1 cellular context compared by ENCODE assay signal in the genomic region with DNA sequence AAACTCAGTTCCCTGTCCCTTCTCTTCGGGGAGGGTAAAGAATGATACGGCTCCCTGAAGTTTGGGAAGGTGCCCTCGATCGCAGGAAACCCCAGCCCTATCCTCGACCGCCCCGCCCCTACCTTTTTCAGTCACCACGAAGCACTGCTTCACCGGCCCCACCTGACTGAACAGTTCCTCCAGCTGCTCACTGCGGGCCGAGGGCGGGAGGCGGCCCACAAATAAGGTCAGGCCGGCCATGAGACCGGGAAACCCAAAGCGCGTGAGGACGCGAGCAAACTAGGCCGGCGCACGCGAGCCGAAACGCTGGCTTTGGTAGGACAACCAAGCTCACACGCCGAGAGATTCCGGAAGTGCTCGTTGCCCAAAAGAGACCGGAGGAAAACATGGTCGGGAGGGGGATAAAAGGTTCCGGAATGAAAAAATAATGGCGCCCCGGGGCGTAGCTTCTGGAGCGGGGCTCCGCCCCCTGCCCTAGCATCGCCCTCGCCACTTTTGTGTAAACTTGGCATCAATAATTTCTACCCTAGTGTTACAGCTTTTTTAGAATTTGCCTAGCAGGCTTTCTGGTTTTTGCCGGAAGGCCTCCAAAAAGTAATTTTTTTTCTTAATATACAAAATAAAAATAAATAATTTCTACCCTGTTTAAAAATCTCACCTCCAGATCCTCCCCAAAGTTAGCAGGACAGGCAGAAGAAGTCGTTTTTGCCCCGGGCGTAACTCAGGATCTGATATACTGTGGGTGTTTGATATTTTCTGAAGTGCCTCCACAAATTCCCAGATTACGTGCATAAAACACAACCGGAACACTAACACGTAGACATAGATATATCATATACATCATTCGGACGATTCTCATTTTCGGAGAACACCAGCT.
TF ChIP-seq lines count a peak whose summit lies in the region.

A gene with protein sequence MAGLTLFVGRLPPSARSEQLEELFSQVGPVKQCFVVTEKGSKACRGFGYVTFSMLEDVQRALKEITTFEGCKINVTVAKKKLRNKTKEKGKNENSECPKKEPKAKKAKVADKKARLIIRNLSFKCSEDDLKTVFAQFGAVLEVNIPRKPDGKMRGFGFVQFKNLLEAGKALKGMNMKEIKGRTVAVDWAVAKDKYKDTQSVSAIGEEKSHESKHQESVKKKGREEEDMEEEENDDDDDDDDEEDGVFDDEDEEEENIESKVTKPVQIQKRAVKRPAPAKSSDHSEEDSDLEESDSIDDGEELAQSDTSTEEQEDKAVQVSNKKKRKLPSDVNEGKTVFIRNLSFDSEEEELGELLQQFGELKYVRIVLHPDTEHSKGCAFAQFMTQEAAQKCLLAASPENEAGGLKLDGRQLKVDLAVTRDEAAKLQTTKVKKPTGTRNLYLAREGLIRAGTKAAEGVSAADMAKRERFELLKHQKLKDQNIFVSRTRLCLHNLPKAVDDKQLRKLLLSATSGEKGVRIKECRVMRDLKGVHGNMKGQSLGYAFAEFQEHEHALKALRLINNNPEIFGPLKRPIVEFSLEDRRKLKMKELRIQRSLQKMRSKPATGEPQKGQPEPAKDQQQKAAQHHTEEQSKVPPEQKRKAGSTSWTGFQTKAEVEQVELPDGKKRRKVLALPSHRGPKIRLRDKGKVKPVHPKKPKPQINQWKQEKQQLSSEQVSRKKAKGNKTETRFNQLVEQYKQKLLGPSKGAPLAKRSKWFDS (minus strand): TSS at position 355 of the 877 bp plus-strand sequence. CDS start 115 bp downstream, at position 240.

TF ChIP-seq in K562, 482 proteins besides CTCF, POLR2A, EP300 and RAD21 (continued from another document and continues in another):
- TF ChIP-seq, protein P1, sequence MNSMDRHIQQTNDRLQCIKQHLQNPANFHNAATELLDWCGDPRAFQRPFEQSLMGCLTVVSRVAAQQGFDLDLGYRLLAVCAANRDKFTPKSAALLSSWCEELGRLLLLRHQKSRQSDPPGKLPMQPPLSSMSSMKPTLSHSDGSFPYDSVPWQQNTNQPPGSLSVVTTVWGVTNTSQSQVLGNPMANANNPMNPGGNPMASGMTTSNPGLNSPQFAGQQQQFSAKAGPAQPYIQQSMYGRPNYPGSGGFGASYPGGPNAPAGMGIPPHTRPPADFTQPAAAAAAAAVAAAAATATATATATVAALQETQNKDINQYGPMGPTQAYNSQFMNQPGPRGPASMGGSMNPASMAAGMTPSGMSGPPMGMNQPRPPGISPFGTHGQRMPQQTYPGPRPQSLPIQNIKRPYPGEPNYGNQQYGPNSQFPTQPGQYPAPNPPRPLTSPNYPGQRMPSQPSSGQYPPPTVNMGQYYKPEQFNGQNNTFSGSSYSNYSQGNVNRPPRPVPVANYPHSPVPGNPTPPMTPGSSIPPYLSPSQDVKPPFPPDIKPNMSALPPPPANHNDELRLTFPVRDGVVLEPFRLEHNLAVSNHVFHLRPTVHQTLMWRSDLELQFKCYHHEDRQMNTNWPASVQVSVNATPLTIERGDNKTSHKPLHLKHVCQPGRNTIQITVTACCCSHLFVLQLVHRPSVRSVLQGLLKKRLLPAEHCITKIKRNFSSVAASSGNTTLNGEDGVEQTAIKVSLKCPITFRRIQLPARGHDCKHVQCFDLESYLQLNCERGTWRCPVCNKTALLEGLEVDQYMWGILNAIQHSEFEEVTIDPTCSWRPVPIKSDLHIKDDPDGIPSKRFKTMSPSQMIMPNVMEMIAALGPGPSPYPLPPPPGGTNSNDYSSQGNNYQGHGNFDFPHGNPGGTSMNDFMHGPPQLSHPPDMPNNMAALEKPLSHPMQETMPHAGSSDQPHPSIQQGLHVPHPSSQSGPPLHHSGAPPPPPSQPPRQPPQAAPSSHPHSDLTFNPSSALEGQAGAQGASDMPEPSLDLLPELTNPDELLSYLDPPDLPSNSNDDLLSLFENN (IDR thresholded peaks at IDR 0.05; ENCODE audit: low read depth in 2 of 2, low read length in 2 of 2) = peak; percentile 64 to 83; a peak in 3 of 4 replicates
- TF ChIP-seq, protein P2, sequence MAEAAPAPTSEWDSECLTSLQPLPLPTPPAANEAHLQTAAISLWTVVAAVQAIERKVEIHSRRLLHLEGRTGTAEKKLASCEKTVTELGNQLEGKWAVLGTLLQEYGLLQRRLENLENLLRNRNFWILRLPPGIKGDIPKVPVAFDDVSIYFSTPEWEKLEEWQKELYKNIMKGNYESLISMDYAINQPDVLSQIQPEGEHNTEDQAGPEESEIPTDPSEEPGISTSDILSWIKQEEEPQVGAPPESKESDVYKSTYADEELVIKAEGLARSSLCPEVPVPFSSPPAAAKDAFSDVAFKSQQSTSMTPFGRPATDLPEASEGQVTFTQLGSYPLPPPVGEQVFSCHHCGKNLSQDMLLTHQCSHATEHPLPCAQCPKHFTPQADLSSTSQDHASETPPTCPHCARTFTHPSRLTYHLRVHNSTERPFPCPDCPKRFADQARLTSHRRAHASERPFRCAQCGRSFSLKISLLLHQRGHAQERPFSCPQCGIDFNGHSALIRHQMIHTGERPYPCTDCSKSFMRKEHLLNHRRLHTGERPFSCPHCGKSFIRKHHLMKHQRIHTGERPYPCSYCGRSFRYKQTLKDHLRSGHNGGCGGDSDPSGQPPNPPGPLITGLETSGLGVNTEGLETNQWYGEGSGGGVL (CRISPR knock-in tag; IDR thresholded peaks at IDR 0.05) = no peak
- TF ChIP-seq SLC30A9 (CRISPR knock-in tag; IDR thresholded peaks at IDR 0.05) = no peak
- TF ChIP-seq, protein P3, sequence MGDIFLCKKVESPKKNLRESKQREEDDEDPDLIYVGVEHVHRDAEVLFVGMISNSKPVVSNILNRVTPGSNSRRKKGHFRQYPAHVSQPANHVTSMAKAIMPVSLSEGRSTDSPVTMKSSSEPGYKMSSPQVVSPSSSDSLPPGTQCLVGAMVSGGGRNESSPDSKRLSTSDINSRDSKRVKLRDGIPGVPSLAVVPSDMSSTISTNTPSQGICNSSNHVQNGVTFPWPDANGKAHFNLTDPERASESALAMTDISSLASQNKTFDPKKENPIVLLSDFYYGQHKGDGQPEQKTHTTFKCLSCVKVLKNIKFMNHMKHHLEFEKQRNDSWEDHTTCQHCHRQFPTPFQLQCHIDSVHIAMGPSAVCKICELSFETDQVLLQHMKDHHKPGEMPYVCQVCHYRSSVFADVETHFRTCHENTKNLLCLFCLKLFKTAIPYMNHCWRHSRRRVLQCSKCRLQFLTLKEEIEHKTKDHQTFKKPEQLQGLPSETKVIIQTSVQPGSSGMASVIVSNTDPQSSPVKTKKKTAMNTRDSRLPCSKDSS (IDR thresholded peaks at IDR 0.05; ENCODE audit: low read depth, partially characterized antibody) = no peak
- TF ChIP-seq ZNF217 (CRISPR knock-in tag; IDR thresholded peaks at IDR 0.05) = no peak
- TF ChIP-seq ATF7 (IDR thresholded peaks at IDR 0.05) = peak; percentile 87
- peak in 1 of 2 experiments; percentile 96; a peak in 2 of 4 replicates for TF ChIP-seq KDM4B (IDR thresholded peaks at IDR 0.05; ENCODE audit: borderline replicate concordance in 2 of 2, low read depth in 1 of 2)
- TF ChIP-seq, protein P4, sequence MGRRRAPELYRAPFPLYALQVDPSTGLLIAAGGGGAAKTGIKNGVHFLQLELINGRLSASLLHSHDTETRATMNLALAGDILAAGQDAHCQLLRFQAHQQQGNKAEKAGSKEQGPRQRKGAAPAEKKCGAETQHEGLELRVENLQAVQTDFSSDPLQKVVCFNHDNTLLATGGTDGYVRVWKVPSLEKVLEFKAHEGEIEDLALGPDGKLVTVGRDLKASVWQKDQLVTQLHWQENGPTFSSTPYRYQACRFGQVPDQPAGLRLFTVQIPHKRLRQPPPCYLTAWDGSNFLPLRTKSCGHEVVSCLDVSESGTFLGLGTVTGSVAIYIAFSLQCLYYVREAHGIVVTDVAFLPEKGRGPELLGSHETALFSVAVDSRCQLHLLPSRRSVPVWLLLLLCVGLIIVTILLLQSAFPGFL (CRISPR knock-in tag; IDR thresholded peaks at IDR 0.05) = peak; percentile 100
- TF ChIP-seq ZNF717 (CRISPR knock-in tag; IDR thresholded peaks at IDR 0.05) = no peak
- peak; percentile 25; the same call in 1 of the 2 replicates for TF ChIP-seq ZNF121 (CRISPR knock-in tag; conservative IDR thresholded peaks at IDR 0.05)
- TF ChIP-seq C11orf30 (IDR thresholded peaks at IDR 0.05; ENCODE audit: low read depth) = peak; percentile 98
- peak; percentile 65 to 88; a peak in 3 of 4 replicates for TF ChIP-seq SRF (CRISPR knock-in tag; IDR thresholded peaks at IDR 0.05)
- peak; percentile 99 for TF ChIP-seq NCOA1 (IDR thresholded peaks at IDR 0.05; ENCODE audit: low read depth)
- peak; percentile 62 to 73; a peak in 3 of 4 replicates for TF ChIP-seq SIX5 (IDR thresholded peaks at IDR 0.05; ENCODE audit: borderline replicate concordance in 1 of 2, insufficient read depth in 1 of 2, low read depth in 1 of 2, low read length in 2 of 2)
- peak; percentile 86 for TF ChIP-seq ELF4 (CRISPR knock-in tag; IDR thresholded peaks at IDR 0.05)
- peak; percentile 67; the same call in 1 of the 2 replicates for TF ChIP-seq MEF2A (IDR thresholded peaks at IDR 0.05; ENCODE audit: control insufficient read depth, low read depth, low read length)
- TF ChIP-seq, protein P5, sequence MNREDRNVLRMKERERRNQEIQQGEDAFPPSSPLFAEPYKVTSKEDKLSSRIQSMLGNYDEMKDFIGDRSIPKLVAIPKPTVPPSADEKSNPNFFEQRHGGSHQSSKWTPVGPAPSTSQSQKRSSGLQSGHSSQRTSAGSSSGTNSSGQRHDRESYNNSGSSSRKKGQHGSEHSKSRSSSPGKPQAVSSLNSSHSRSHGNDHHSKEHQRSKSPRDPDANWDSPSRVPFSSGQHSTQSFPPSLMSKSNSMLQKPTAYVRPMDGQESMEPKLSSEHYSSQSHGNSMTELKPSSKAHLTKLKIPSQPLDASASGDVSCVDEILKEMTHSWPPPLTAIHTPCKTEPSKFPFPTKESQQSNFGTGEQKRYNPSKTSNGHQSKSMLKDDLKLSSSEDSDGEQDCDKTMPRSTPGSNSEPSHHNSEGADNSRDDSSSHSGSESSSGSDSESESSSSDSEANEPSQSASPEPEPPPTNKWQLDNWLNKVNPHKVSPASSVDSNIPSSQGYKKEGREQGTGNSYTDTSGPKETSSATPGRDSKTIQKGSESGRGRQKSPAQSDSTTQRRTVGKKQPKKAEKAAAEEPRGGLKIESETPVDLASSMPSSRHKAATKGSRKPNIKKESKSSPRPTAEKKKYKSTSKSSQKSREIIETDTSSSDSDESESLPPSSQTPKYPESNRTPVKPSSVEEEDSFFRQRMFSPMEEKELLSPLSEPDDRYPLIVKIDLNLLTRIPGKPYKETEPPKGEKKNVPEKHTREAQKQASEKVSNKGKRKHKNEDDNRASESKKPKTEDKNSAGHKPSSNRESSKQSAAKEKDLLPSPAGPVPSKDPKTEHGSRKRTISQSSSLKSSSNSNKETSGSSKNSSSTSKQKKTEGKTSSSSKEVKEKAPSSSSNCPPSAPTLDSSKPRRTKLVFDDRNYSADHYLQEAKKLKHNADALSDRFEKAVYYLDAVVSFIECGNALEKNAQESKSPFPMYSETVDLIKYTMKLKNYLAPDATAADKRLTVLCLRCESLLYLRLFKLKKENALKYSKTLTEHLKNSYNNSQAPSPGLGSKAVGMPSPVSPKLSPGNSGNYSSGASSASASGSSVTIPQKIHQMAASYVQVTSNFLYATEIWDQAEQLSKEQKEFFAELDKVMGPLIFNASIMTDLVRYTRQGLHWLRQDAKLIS (CRISPR knock-in tag; IDR thresholded peaks at IDR 0.05) = peak; percentile 97
- TF ChIP-seq ZNF274 (IDR thresholded peaks at IDR 0.05; ENCODE audit: borderline replicate concordance, low read depth, low read length) = no peak
- TF ChIP-seq, protein P6, sequence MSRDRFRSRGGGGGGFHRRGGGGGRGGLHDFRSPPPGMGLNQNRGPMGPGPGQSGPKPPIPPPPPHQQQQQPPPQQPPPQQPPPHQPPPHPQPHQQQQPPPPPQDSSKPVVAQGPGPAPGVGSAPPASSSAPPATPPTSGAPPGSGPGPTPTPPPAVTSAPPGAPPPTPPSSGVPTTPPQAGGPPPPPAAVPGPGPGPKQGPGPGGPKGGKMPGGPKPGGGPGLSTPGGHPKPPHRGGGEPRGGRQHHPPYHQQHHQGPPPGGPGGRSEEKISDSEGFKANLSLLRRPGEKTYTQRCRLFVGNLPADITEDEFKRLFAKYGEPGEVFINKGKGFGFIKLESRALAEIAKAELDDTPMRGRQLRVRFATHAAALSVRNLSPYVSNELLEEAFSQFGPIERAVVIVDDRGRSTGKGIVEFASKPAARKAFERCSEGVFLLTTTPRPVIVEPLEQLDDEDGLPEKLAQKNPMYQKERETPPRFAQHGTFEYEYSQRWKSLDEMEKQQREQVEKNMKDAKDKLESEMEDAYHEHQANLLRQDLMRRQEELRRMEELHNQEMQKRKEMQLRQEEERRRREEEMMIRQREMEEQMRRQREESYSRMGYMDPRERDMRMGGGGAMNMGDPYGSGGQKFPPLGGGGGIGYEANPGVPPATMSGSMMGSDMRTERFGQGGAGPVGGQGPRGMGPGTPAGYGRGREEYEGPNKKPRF (IDR thresholded peaks at IDR 0.05; ENCODE audit: low read depth, low read length) = no peak
- TF ChIP-seq, protein P7, sequence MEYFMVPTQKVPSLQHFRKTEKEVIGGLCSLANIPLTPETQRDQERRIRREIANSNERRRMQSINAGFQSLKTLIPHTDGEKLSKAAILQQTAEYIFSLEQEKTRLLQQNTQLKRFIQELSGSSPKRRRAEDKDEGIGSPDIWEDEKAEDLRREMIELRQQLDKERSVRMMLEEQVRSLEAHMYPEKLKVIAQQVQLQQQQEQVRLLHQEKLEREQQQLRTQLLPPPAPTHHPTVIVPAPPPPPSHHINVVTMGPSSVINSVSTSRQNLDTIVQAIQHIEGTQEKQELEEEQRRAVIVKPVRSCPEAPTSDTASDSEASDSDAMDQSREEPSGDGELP (CRISPR knock-in tag; IDR thresholded peaks at IDR 0.05; ENCODE audit: borderline replicate concordance) = peak; percentile 97
